20 cellular contexts compared by ENCODE assay signal in genomic region chr1:116330846-116331245, GRCh38. TPM values are rescaled to one million over a fixed set of nuclear protein-coding genes. Genes with fewer than 3 reads are reported as not detected.
DNase-seq lines count a peak whose midpoint lies in the region; ATAC-seq and TF ChIP-seq lines count a peak whose summit lies in the region.
"Had no signal": no experiment of that assay in that cellular context is flagged by ENCODE, and none has a peak within 500 bp of the region (broad histone marks: within the 10 kb centered on the region; RNA-seq: fewer than 3 reads in every experiment).

No MANE protein-coding gene starts in this region.

- intact Hi-C loops in lower lobe of right lung (cut with DNase I), result no loop called here
- intact Hi-C loops in thyroid gland (cut with DNase I), result no loop called here

- no peaks in the 10 kb centered on the region for H3K9me3 ChIP-seq in Karpas-422 (ENCODE audit: low read length)
- H3K9me3 ChIP-seq in lower lobe of right lung, result no peaks in the 10 kb centered on the region
- no peaks in the 10 kb centered on the region for H3K9me3 ChIP-seq in thyroid gland
- H3K9me3 ChIP-seq: Caco-2, gastrocnemius medialis had no signal

- no peaks in the 10 kb centered on the region for H3K9me2 ChIP-seq in Karpas-422 (replicated peaks; ENCODE audit: insufficient read depth, low read length)

- no peak overlapping the region for H2AFZ ChIP-seq in Karpas-422 (ENCODE audit: low read length)
- H2AFZ ChIP-seq: neural progenitor cell had no signal

- H3K36me3 ChIP-seq in Karpas-422 (ENCODE audit: insufficient read depth, low read length) (no peaks in the 10 kb centered on the region), lower lobe of right lung (no peaks in the 10 kb centered on the region), thyroid gland (no peaks in the 10 kb centered on the region)
- H3K36me3 ChIP-seq: gastrocnemius medialis, neural progenitor cell had no signal

- no peaks in the 10 kb centered on the region for H3K79me2 ChIP-seq in Karpas-422 (ENCODE audit: low read length)

- no peak for ATAC-seq in lower lobe of right lung
- ATAC-seq: HCT116, sciatic nerve had no signal

- H3K4me2 ChIP-seq in Karpas-422 (ENCODE audit: low read depth, low read length, poor library complexity, severe bottlenecking), result peak overlapping the region; percentile 72
- H3K4me2 ChIP-seq: neural progenitor cell had no signal

- no peaks in the 10 kb centered on the region for H3K27me3 ChIP-seq in Karpas-422 (ENCODE audit: low read length)
- no peaks in the 10 kb centered on the region for H3K27me3 ChIP-seq in lower lobe of right lung (ENCODE audit: low read depth)
- no peaks in the 10 kb centered on the region for H3K27me3 ChIP-seq in thyroid gland
- H3K27me3 ChIP-seq: gastrocnemius medialis, neural progenitor cell had no signal

- TF ChIP-seq CTCF in VCaP (conservative IDR thresholded peaks at IDR 0.05), result no peak
- no peak for TF ChIP-seq CTCF in lower lobe of right lung (IDR thresholded peaks at IDR 0.05)
- no peak for TF ChIP-seq CTCF in thyroid gland (IDR thresholded peaks at IDR 0.05)

- DNase-seq in Karpas-422, result no peak
- no peak for DNase-seq in lower lobe of right lung
- no peak for DNase-seq in thyroid gland
- DNase-seq in ureter (ENCODE audit: low spot score), result no peak
- DNase-seq in DMS153 (lab: John Stamatoyannopoulos, UW), result no peak
- DNase-seq in retina, result no peak
- DNase-seq: activated CD4-positive, alpha-beta memory T cell treated with anti-CD3 and anti-CD28 coated beads for 36 hours; activated CD4-positive, alpha-beta T cell treated with anti-CD3 and anti-CD28 coated beads for 1 hour; activated naive CD4-positive, alpha-beta T cell treated with anti-CD3 and anti-CD28 coated beads for 36 hours; C1 segment of cervical spinal cord; Caco-2; OCI-M1; posterior cingulate gyrus; Right ventricle myocardium superior; stimulated activated CD8-positive, alpha-beta memory T cell treated with anti-CD3 and anti-CD28 coated beads, Interleukin-4, amount 100 ng/mL, for 48 hours had no signal

- H3K4me1 ChIP-seq in Karpas-422 (ENCODE audit: low read length) (peaks cover 100% of the 10 kb centered on the region), lower lobe of right lung (peaks cover 19% of the 10 kb centered on the region), thyroid gland (peaks cover 72 to 79% of the 10 kb centered on the region in 2 donors)
- H3K4me1 ChIP-seq: neural progenitor cell had no signal

- peak overlapping the region; percentile 74 for H3K9ac ChIP-seq in Karpas-422 (ENCODE audit: low read length)
- H3K9ac ChIP-seq: neural progenitor cell had no signal

- H3K27ac ChIP-seq in Karpas-422 (ENCODE audit: low read length) (peak overlapping the region; percentile 98), VCaP (peak overlapping the region; percentile 79), lower lobe of right lung (peak overlapping the region; percentile 67), thyroid gland (peak overlapping the region; percentile 89 to 92 (median 89))
- H3K27ac ChIP-seq: neural progenitor cell had no signal

- no peaks in the 10 kb centered on the region for H4K20me1 ChIP-seq in Karpas-422 (ENCODE audit: insufficient read depth, low read depth, low read length)

- H3K4me3 ChIP-seq in Karpas-422 (ENCODE audit: low read length), result peak overlapping the region; percentile 53
- no peak overlapping the region for H3K4me3 ChIP-seq in lower lobe of right lung
- no peak overlapping the region for H3K4me3 ChIP-seq in thyroid gland (replicated peaks in 1 of 3)
- H3K4me3 ChIP-seq: gastrocnemius medialis, neural progenitor cell had no signal

- TF ChIP-seq POLR2A in thyroid gland (IDR thresholded peaks at IDR 0.05), result no peak

RNA-seq across cellular contexts. Expression of gene ATP1A1, which starts 42.2 kb away (rescaled TPM):
- total RNA-seq in Karpas-422 (2014; rRNA removed; shearing (Covaris generic); ENCODE audit: low replicate concordance), result 931 and 967 TPM in 2 replicates
- 518 TPM for total RNA-seq in lower lobe of right lung
- 1,000 to 10,000 TPM in 3 of 4 donors, 100 to 1,000 TPM in 1; 770 to 1,450 (median 1,316) TPM for total RNA-seq in thyroid gland
- total RNA-seq in ureter, result 322 TPM
